In genomic region chr1:239707615-239708014, GRCh38 we compare ENCODE assay signal across 26 cellular contexts.
"Had no signal": no experiment of that assay in that cellular context is flagged by ENCODE, and none has a peak within 500 bp of the region (broad histone marks: within the 10 kb centered on the region; RNA-seq: fewer than 3 reads in every experiment).

No MANE protein-coding gene starts in this region.

- H3K4me1 Mint-ChIP-seq: stimulated activated memory B cell treated with anti-CD40 and anti-IgM and Interleukin-4, amounts not matched to agents 10 μg/mL and 1 μg/mL and 100 μg/mL, for 72 hours had no signal

- H3K9me3 Mint-ChIP-seq: stimulated activated memory B cell treated with anti-CD40 and anti-IgM and Interleukin-4, amounts not matched to agents 10 μg/mL and 1 μg/mL and 100 μg/mL, for 72 hours; type B pancreatic cell had no signal

- H3K4me3 ChIP-seq: esophagus squamous epithelium, heart right ventricle, left lung, ovary, psoas muscle, sigmoid colon, testis, tibial artery had no signal

- H3K27ac Mint-ChIP-seq: effector memory CD8-positive, alpha-beta T cell; stimulated activated memory B cell treated with anti-CD40 and anti-IgM and Interleukin-4, amounts not matched to agents 10 μg/mL and 1 μg/mL and 100 μg/mL, for 72 hours; type B pancreatic cell had no signal

- H3K27ac ChIP-seq: esophagus squamous epithelium, heart right ventricle, left lung, ovary, psoas muscle, sigmoid colon, testis, tibial artery had no signal

- H3K27me3 Mint-ChIP-seq: effector memory CD8-positive, alpha-beta T cell; naive thymus-derived CD8-positive, alpha-beta T cell; stimulated activated memory B cell treated with anti-CD40 and anti-IgM and Interleukin-4, amounts not matched to agents 10 μg/mL and 1 μg/mL and 100 μg/mL, for 72 hours had no signal

- H3K4me3 Mint-ChIP-seq: effector memory CD8-positive, alpha-beta T cell; naive thymus-derived CD8-positive, alpha-beta T cell; stimulated activated memory B cell treated with anti-CD40 and anti-IgM and Interleukin-4, amounts not matched to agents 10 μg/mL and 1 μg/mL and 100 μg/mL, for 72 hours; type B pancreatic cell had no signal

- DNase-seq: cortex of kidney; effector memory CD8-positive, alpha-beta T cell; erythroblast; esophagus squamous epithelium; foreskin melanocyte; glutamatergic neuron; heart right ventricle; hippocampal formation; left cardiac atrium; left lung; mesenchymal stem cell; midbrain; naive thymus-derived CD8-positive, alpha-beta T cell; occipital lobe; ovary; posterior cingulate gyrus; psoas muscle; right cardiac atrium; sigmoid colon; stimulated activated CD4-positive, alpha-beta T cell treated with anti-CD3 and anti-CD28 coated beads, Interleukin-4, amount 100 ng/mL, for 4 hours; stimulated activated naive CD8-positive, alpha-beta T cell treated with anti-CD3 and anti-CD28 coated beads, Interleukin-15, Interleukin-2, amounts not matched to agents 100 U/mL and 50 U/mL, for 24 hours; substantia nigra; testis; tibial artery had no signal

- H3K27me3 ChIP-seq: esophagus squamous epithelium, heart right ventricle, left lung, ovary, sigmoid colon, testis, tibial artery had no signal

- H3K36me3 ChIP-seq: esophagus squamous epithelium, heart right ventricle, left lung, ovary, sigmoid colon, tibial artery had no signal

- ATAC-seq: effector memory CD8-positive, alpha-beta T cell; heart right ventricle; left cardiac atrium; left lung; naive thymus-derived CD8-positive, alpha-beta T cell; psoas muscle; right cardiac atrium; stimulated activated memory B cell treated with anti-CD40 and anti-IgM and Interleukin-4, amounts not matched to agents 10 μg/mL and 1 μg/mL and 100 μg/mL, for 72 hours; stimulated activated naive CD8-positive, alpha-beta T cell treated with anti-CD3 and anti-CD28 coated beads, Interleukin-15, Interleukin-2, amounts not matched to agents 100 U/mL and 50 U/mL, for 24 hours had no signal

- H3K4me1 ChIP-seq: esophagus squamous epithelium, heart right ventricle, left lung, psoas muscle, testis, tibial artery had no signal

- H3K36me3 Mint-ChIP-seq: stimulated activated memory B cell treated with anti-CD40 and anti-IgM and Interleukin-4, amounts not matched to agents 10 μg/mL and 1 μg/mL and 100 μg/mL, for 72 hours; type B pancreatic cell had no signal

- H3K9me3 ChIP-seq: esophagus squamous epithelium, heart right ventricle, left lung, ovary, psoas muscle, sigmoid colon, testis, tibial artery had no signal
